Comparison of ENCODE assay signal across 26 cellular contexts in the genomic region with DNA sequence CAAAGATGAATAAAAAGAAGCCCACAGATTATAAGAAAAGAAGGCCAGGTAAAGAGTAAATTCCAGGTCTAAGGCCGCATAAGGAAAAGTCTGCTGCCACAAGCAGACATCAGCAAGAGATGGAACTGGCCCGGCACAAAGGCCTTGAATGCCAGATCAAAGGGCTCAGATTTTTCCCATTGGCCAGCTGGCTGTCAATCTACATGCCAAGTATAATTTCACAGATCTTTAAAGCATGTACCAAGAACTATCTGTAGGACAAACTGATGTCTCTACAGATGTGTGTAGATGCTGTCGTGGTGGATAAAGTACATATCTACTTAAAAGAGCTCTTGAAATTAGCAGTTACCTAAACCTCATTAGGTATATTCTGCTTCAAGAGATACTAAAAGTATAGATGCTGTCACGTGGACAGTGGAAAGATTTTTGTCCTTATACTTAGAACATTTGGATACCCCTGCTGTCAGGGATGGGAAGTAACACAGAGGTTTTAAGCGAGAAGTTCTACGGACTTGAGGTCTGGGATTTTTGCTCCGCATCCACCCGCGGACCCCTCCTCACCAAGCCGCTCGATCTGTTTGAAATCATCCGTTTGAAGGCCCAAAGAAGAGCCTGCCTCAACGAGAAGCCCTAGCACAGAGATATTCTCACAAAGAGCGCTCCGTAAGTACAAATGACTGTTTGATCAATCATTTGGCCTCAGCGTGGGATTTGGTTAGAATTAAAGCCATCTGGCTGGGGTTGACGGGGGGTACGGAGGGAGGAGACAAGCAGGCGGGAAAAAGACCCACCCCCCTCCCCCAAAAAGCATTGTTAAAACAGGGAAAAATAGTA. TPM values are rescaled to one million over a fixed set of nuclear protein-coding genes. Genes with fewer than 3 reads are reported as not detected.
"Had no signal": no experiment of that assay in that cellular context is flagged by ENCODE, and none has a peak within 500 bp of the region (broad histone marks: within the 10 kb centered on the region; RNA-seq: fewer than 3 reads in every experiment).

No MANE protein-coding gene starts in this region.

- FAIRE-seq: TTC549 had no signal

- H3K27me3 ChIP-seq: right lobe of liver had no signal

- H3K27ac ChIP-seq: left ventricle myocardium inferior, right lobe of liver, transverse colon, WERI-Rb-1 had no signal

- H3K4me3 ChIP-seq: esophagus squamous epithelium, left ventricle myocardium inferior, right lobe of liver, transverse colon had no signal

- H3K4me1 ChIP-seq: esophagus squamous epithelium, left ventricle myocardium inferior, right lobe of liver, transverse colon had no signal

- H3K9me3 ChIP-seq: esophagus squamous epithelium, left ventricle myocardium inferior, right lobe of liver, transverse colon had no signal

- H3K27ac Mint-ChIP-seq: activated CD8-positive, alpha-beta memory T cell treated with anti-CD3 and anti-CD28 coated beads, Interleukin-2, amount 10 ng/mL, durations not matched to agents 7 days and 5 days; activated CD8-positive, alpha-beta T cell treated with anti-CD3 and anti-CD28 coated beads for 36 hours; activated naive CD4-positive, alpha-beta T cell treated with anti-CD3 and anti-CD28 coated beads, Interleukin-2, amount 10 ng/mL, durations not matched to agents 7 days and 5 days; endodermal cell; nephron progenitor cell; stimulated activated naive B cell treated with anti-CD40 and anti-IgM and Interleukin-4, amounts not matched to agents 10 μg/mL and 1 μg/mL and 100 μg/mL, for 72 hours had no signal

- H3K4me3 Mint-ChIP-seq: activated CD4-positive, alpha-beta T cell treated with anti-CD3 and anti-CD28 coated beads, Interleukin-2, amount 10 ng/mL, durations not matched to agents 7 days and 5 days; activated CD8-positive, alpha-beta memory T cell treated with anti-CD3 and anti-CD28 coated beads, Interleukin-2, amount 10 ng/mL, durations not matched to agents 7 days and 5 days; activated CD8-positive, alpha-beta T cell treated with anti-CD3 and anti-CD28 coated beads for 36 hours; activated naive CD4-positive, alpha-beta T cell treated with anti-CD3 and anti-CD28 coated beads, Interleukin-2, amount 10 ng/mL, durations not matched to agents 7 days and 5 days; central memory CD8-positive, alpha-beta T cell; endodermal cell; nephron progenitor cell; stimulated activated naive B cell treated with anti-CD40 and anti-IgM and Interleukin-4, amounts not matched to agents 10 μg/mL and 1 μg/mL and 100 μg/mL, for 72 hours had no signal

- H3K36me3 Mint-ChIP-seq: activated CD8-positive, alpha-beta memory T cell treated with anti-CD3 and anti-CD28 coated beads, Interleukin-2, amount 10 ng/mL, durations not matched to agents 7 days and 5 days; activated naive CD4-positive, alpha-beta T cell treated with anti-CD3 and anti-CD28 coated beads, Interleukin-2, amount 10 ng/mL, durations not matched to agents 7 days and 5 days; stimulated activated naive B cell treated with anti-CD40 and anti-IgM and Interleukin-4, amounts not matched to agents 10 μg/mL and 1 μg/mL and 100 μg/mL, for 72 hours had no signal

- DNase-seq: activated CD4-positive, alpha-beta T cell treated with anti-CD3 and anti-CD28 coated beads, Interleukin-2, amount 10 ng/mL, durations not matched to agents 7 days and 5 days; activated CD4-positive, CD25-positive, alpha-beta regulatory T cell treated with anti-CD3 and anti-CD28 coated beads, Interleukin-2, amount 50 U/mL, for 72 hours; activated CD8-positive, alpha-beta memory T cell treated with anti-CD3 and anti-CD28 coated beads, Interleukin-2, amount 10 ng/mL, durations not matched to agents 7 days and 5 days; activated CD8-positive, alpha-beta T cell treated with anti-CD3 and anti-CD28 coated beads for 36 hours; activated effector memory CD4-positive, alpha-beta T cell treated with anti-CD3 and anti-CD28 coated beads, Interleukin-2, amount 50 U/mL, for 16 hours; activated naive CD4-positive, alpha-beta T cell treated with anti-CD3 and anti-CD28 coated beads, Interleukin-2, amount 10 ng/mL, durations not matched to agents 7 days and 5 days; activated T-cell treated with anti-CD3 and anti-CD28 coated beads for 4 hours; anterior cingulate cortex; cortex of kidney; endodermal cell; esophagus squamous epithelium; foreskin fibroblast; left ventricle myocardium inferior; midbrain; nephron progenitor cell; right lobe of liver; stimulated activated CD4-positive, alpha-beta T cell treated with anti-CD3 and anti-CD28 coated beads, Interleukin-2, amount 100 ng/mL, for 48 hours; stimulated activated CD8-positive, alpha-beta memory T cell treated with anti-CD3 and anti-CD28 coated beads, Interleukin-4, amount 100 ng/mL, for 48 hours; stimulated activated naive B cell treated with anti-CD40 and anti-IgM and Interleukin-4, amounts not matched to agents 10 μg/mL and 1 μg/mL and 100 μg/mL, for 72 hours; T-helper 1 cell; transverse colon; WERI-Rb-1 had no signal

- H3K9me3 Mint-ChIP-seq: activated CD4-positive, alpha-beta T cell treated with anti-CD3 and anti-CD28 coated beads, Interleukin-2, amount 10 ng/mL, durations not matched to agents 7 days and 5 days; activated CD8-positive, alpha-beta T cell treated with anti-CD3 and anti-CD28 coated beads for 36 hours; activated naive CD4-positive, alpha-beta T cell treated with anti-CD3 and anti-CD28 coated beads, Interleukin-2, amount 10 ng/mL, durations not matched to agents 7 days and 5 days; central memory CD8-positive, alpha-beta T cell; endodermal cell; nephron progenitor cell; stimulated activated naive B cell treated with anti-CD40 and anti-IgM and Interleukin-4, amounts not matched to agents 10 μg/mL and 1 μg/mL and 100 μg/mL, for 72 hours had no signal

- ATAC-seq: activated CD8-positive, alpha-beta memory T cell treated with anti-CD3 and anti-CD28 coated beads, Interleukin-2, amount 10 ng/mL, durations not matched to agents 7 days and 5 days; activated CD8-positive, alpha-beta T cell treated with anti-CD3 and anti-CD28 coated beads for 36 hours; right lobe of liver; stimulated activated naive B cell treated with anti-CD40 and anti-IgM and Interleukin-4, amounts not matched to agents 10 μg/mL and 1 μg/mL and 100 μg/mL, for 72 hours had no signal

- H3K4me1 Mint-ChIP-seq: activated CD4-positive, alpha-beta T cell treated with anti-CD3 and anti-CD28 coated beads, Interleukin-2, amount 10 ng/mL, durations not matched to agents 7 days and 5 days; activated CD8-positive, alpha-beta memory T cell treated with anti-CD3 and anti-CD28 coated beads, Interleukin-2, amount 10 ng/mL, durations not matched to agents 7 days and 5 days; activated naive CD4-positive, alpha-beta T cell treated with anti-CD3 and anti-CD28 coated beads, Interleukin-2, amount 10 ng/mL, durations not matched to agents 7 days and 5 days; central memory CD8-positive, alpha-beta T cell; stimulated activated naive B cell treated with anti-CD40 and anti-IgM and Interleukin-4, amounts not matched to agents 10 μg/mL and 1 μg/mL and 100 μg/mL, for 72 hours had no signal

- H3K36me3 ChIP-seq: esophagus squamous epithelium, left ventricle myocardium inferior, right lobe of liver, transverse colon, WERI-Rb-1 had no signal

RNA-seq across cellular contexts. Expression of a gene that starts 10.0 kb away (rescaled TPM):
- total RNA-seq: activated CD4-positive, alpha-beta T cell treated with anti-CD3 and anti-CD28 coated beads, Interleukin-2, amount 10 ng/mL, durations not matched to agents 7 days and 5 days; activated CD8-positive, alpha-beta memory T cell treated with anti-CD3 and anti-CD28 coated beads, Interleukin-2, amount 10 ng/mL, durations not matched to agents 7 days and 5 days; activated CD8-positive, alpha-beta T cell treated with anti-CD3 and anti-CD28 coated beads for 36 hours; lung microvascular endothelial cell; right lobe of liver; temporal lobe had no signal
